ENCODE assay signal across 9 cellular contexts in genomic region chr20:31667315-31668285, GRCh38. TPM values are rescaled to one million over a fixed set of nuclear protein-coding genes. Genes with fewer than 3 reads are reported as not detected.
DNase-seq lines count a peak whose midpoint lies in the region; ATAC-seq, FAIRE-seq and TF ChIP-seq lines count a peak whose summit lies in the region.
"Had no signal": no experiment of that assay in that cellular context is flagged by ENCODE, and none has a peak within 500 bp of the region (broad histone marks: within the 10 kb centered on the region; RNA-seq: fewer than 3 reads in every experiment).

No MANE protein-coding gene starts in this region.

- POLR2A ChIA-PET in A549 (lab: Yijun Ruan, JAX) = interaction anchor here (1.4 kb wide), 1 partner anchor 55 kb away, joined by 3 read pairs; the partner anchor contains the start of gene BCL2L1
- POLR2A ChIA-PET in naive thymus-derived CD4-positive, alpha-beta T cell (lab: Charles Lee) = interaction anchor here (1.4 kb wide), 1 partner anchor 56 kb away, joined by 5 read pairs; no protein-coding TSS in a partner anchor

- no peaks in the 10 kb centered on the region for H3K27me3 Mint-ChIP-seq in naive thymus-derived CD4-positive, alpha-beta T cell

- CTCF ChIA-PET in A549 (lab: Yijun Ruan, JAX) = interaction anchor here (1.3 to 1.8 kb wide), 4 partner anchors 10 to 98 kb away, joined by 3 to 5 read pairs (median 3); partner anchors contain the start of gene BCL2L1
- CTCF ChIA-PET in naive thymus-derived CD4-positive, alpha-beta T cell (lab: Charles Lee) = interaction anchor here (0.7 to 2.4 kb wide), 4 partner anchors 7 to 225 kb away, joined by 3 to 6 read pairs (median 4); no protein-coding TSS in a partner anchor

- TF ChIP-seq EP300 in A549 (IDR thresholded peaks at IDR 0.05) = no peak

- intact Hi-C loops in adrenal gland (cut with DNase I) = loop anchor here in 1 of 2 donors (5.0 kb wide), 1 partner anchor 55 kb away; the partner anchor contains the start of gene BCL2L1
- intact Hi-C loops in naive thymus-derived CD4-positive, alpha-beta T cell (cut with micrococcal nuclease) = loop anchor here in 1 of 2 donors (10.0 kb wide), 1 partner anchor 347 kb away; the partner anchor contains the start of gene CCM2L

- FAIRE-seq in A549 (lab: Jason Lieb, UNC) = no peak
- FAIRE-seq: D721Med had no signal

- TF ChIP-seq RAD21 in A549 (conservative IDR thresholded peaks at IDR 0.05 in 1 of 2, IDR thresholded peaks at IDR 0.05 in 1 of 2) = no peak

- peak overlapping the region; percentile 47 to 92 (median 85) for H3K27ac Mint-ChIP-seq in naive thymus-derived CD4-positive, alpha-beta T cell

- peaks cover 0 to 31% (median 3%) of the 10 kb centered on the region in 5 donors for H3K36me3 Mint-ChIP-seq in naive thymus-derived CD4-positive, alpha-beta T cell

- H3K4me3 Mint-ChIP-seq in naive thymus-derived CD4-positive, alpha-beta T cell = peak overlapping the region in 2 of 10 donors; percentile 34 to 59

- H3K4me2 ChIP-seq in A549 = no peak overlapping the region

- 90% methylated on average over 15 of the region's 15 CpGs for WGBS in A549 (ENCODE audit: missing lambda C conversion rate)
- 78 to 86% (median 80%) methylated on average over 15 of the region's 15 CpGs for WGBS in adrenal gland, 4 donors

- peaks cover 25 to 74% (median 34%) of the 10 kb centered on the region in 7 donors for H3K4me1 Mint-ChIP-seq in naive thymus-derived CD4-positive, alpha-beta T cell

- H3K36me3 ChIP-seq in KOPT-K1 (ENCODE audit: insufficient read depth, low read length) (peaks cover 89% of the 10 kb centered on the region), adrenal gland (replicated peaks in 1 of 2) (peaks cover 0 to 16% of the 10 kb centered on the region in 2 donors)
- H3K36me3 ChIP-seq in naive thymus-derived CD4-positive, alpha-beta T cell (ENCODE audit: control insufficient read depth in 2 of 3, insufficient read depth in 3 of 3, low read length in 3 of 3) = peaks cover 0 to 21% (median 0%) of the 10 kb centered on the region in 3 experiments

- no peaks in the 10 kb centered on the region for H3K27me3 ChIP-seq in adrenal gland
- no peaks in the 10 kb centered on the region for H3K27me3 ChIP-seq in naive thymus-derived CD4-positive, alpha-beta T cell (ENCODE audit: control insufficient read depth in 2 of 2, insufficient read depth in 2 of 2, low read length in 2 of 2)

- in situ Hi-C loops in G401 (cut with HindIII; ENCODE audit: low sequenced_read_pairs) = no loop called here

- no peak for TF ChIP-seq CTCF in A549 (IDR thresholded peaks at IDR 0.05)
- TF ChIP-seq CTCF in adrenal gland (IDR thresholded peaks at IDR 0.05) = no peak

- H3K4me1 ChIP-seq in A549 (peaks cover 90% of the 10 kb centered on the region), adrenal gland (replicated peaks in 1 of 2) (peaks cover 48 to 76% of the 10 kb centered on the region in 2 donors)
- peaks cover 0 to 24% of the 10 kb centered on the region in 2 donors for H3K4me1 ChIP-seq in naive thymus-derived CD4-positive, alpha-beta T cell (ENCODE audit: control insufficient read depth in 2 of 2, insufficient read depth in 2 of 2, low read length in 2 of 2)

- peak overlapping the region; percentile 6 to 84; a peak in 4 of 6 replicates for H3K27ac ChIP-seq in A549
- H3K27ac ChIP-seq in KOPT-K1 (ENCODE audit: low read depth, low read length, poor library complexity, severe bottlenecking) = peak overlapping the region; percentile 57
- H3K27ac ChIP-seq in adrenal gland = peak overlapping the region; percentile 57 to 85 (median 59)
- H3K27ac ChIP-seq in naive thymus-derived CD4-positive, alpha-beta T cell (ENCODE audit: low read depth, low read length) = peak overlapping the region; percentile 49

- DNase-seq in A549 (ENCODE audit: low read depth in 1 of 2, low spot score in 1 of 2) (no peak), adrenal gland (peak in 1 of 7 donors; percentile 38), G401 (ENCODE audit: low spot score) (no peak), NAMALWA (ENCODE audit: low spot score) (no peak), mucosa of gallbladder (ENCODE audit: low spot score) (no peak), HuH-7.5 (ENCODE audit: low spot score) (no peak)
- DNase-seq in naive thymus-derived CD4-positive, alpha-beta T cell = peak in 1 of 9 donors; percentile 17

- TF ChIP-seq POLR2A in A549 (IDR thresholded peaks at IDR 0.05; ENCODE audit: low read length) (no peak), adrenal gland (IDR thresholded peaks at IDR 0.05) (no peak)

- no peak overlapping the region for H3K4me3 ChIP-seq in A549
- no peak overlapping the region for H3K4me3 ChIP-seq in adrenal gland
- H3K4me3 ChIP-seq in naive thymus-derived CD4-positive, alpha-beta T cell (ENCODE audit: low read length) = no peak overlapping the region

- no peaks in the 10 kb centered on the region for H3K9me3 ChIP-seq in A549
- H3K9me3 ChIP-seq in KOPT-K1 (ENCODE audit: insufficient read depth, low read length, poor library complexity, severe bottlenecking) = no peaks in the 10 kb centered on the region
- no peaks in the 10 kb centered on the region for H3K9me3 ChIP-seq in adrenal gland (replicated peaks in 1 of 3)
- no peaks in the 10 kb centered on the region for H3K9me3 ChIP-seq in naive thymus-derived CD4-positive, alpha-beta T cell (ENCODE audit: control insufficient read depth in 2 of 3, low read length in 3 of 3)

- H3K9me3 Mint-ChIP-seq in naive thymus-derived CD4-positive, alpha-beta T cell = no peaks in the 10 kb centered on the region

- no peak for ATAC-seq in A549
- ATAC-seq in naive thymus-derived CD4-positive, alpha-beta T cell = peak; percentile 58

TF ChIP-seq in A549, 52 proteins besides CTCF, POLR2A, EP300 and RAD21:
- TF ChIP-seq JUN (IDR thresholded peaks at IDR 0.05) (no peak), CEBPB (IDR thresholded peaks at IDR 0.05) (no peak), NPAS2 (CRISPR knock-in tag; IDR thresholded peaks at IDR 0.05; ENCODE audit: borderline replicate concordance) (no peak), FOSB (CRISPR knock-in tag; IDR thresholded peaks at IDR 0.05) (no peak), ZFP36 (IDR thresholded peaks at IDR 0.05; ENCODE audit: borderline replicate concordance, partially characterized antibody) (no peak), MAZ (IDR thresholded peaks at IDR 0.05; ENCODE audit: borderline replicate concordance, low read depth, low read length) (no peak), PHF8 (IDR thresholded peaks at IDR 0.05; ENCODE audit: borderline replicate concordance, low read depth) (no peak), NFE2L2 (conservative IDR thresholded peaks at IDR 0.05; ENCODE audit: low read length) (no peak)

RNA-seq across cellular contexts. Expression of gene COX4I2, which starts 29.9 kb away (rescaled TPM):
- polyA plus RNA-seq in A549 (2011; rRNA removed) (not detected in 2 replicates), A549 (2017; fragmentation: RNase III; extraction: RNeasy Plus Mini Kit Qiagen cat#74134 plus additional on column Dnase treatment) (not detected in 3 replicates), adrenal gland (10 to 100 TPM in 1 of 3 donors, 1 to 10 TPM in 1, under 1 TPM in 1; 0.26 to 12.9 (median 2.8) TPM)
- not detected in 2 replicates for polyA plus RNA-seq in A549 (2012; cell fraction: cytosol; rRNA removed)
- not detected in 2 replicates for polyA plus RNA-seq in A549 (2012; cell fraction: nucleus; rRNA removed)
- polyA minus RNA-seq in A549 (2011; rRNA and poly(A)+ RNA removed) = not detected in 2 replicates
- total RNA-seq in adrenal gland (not detected), mucosa of gallbladder (3.8 TPM)
- not detected for total RNA-seq in naive thymus-derived CD4-positive, alpha-beta T cell
- polyA plus RNA-seq in naive thymus-derived CD4-positive, alpha-beta T cell = not detected
- total RNA-seq in G401 (2014; rRNA removed; shearing (Covaris generic)) = not detected in 2 replicates

RNA-seq across cellular contexts. Expression of gene BCL2L1, which starts 55.1 kb away (rescaled TPM):
- polyA plus RNA-seq in A549 (2011; rRNA removed) = 159 and 178 TPM in 2 replicates
- 100 and 118 TPM in 2 replicates for polyA plus RNA-seq in A549 (2012; cell fraction: cytosol; rRNA removed)
- 93.5 and 108 TPM in 2 replicates for polyA plus RNA-seq in A549 (2012; cell fraction: nucleus; rRNA removed)
- 143 to 157 TPM (median 154 TPM) in 3 replicates for polyA plus RNA-seq in A549 (2017; fragmentation: RNase III; extraction: RNeasy Plus Mini Kit Qiagen cat#74134 plus additional on column Dnase treatment)
- polyA minus RNA-seq in A549 (2011; rRNA and poly(A)+ RNA removed) = 116 and 122 TPM in 2 replicates
- total RNA-seq in adrenal gland = 100 to 1,000 TPM in 2 of 8 donors, 10 to 100 TPM in 6; 53.8 to 143 (median 84.6) TPM
- 10 to 100 TPM; 40.2 to 67.9 (median 40.8) TPM for polyA plus RNA-seq in adrenal gland
- total RNA-seq in naive thymus-derived CD4-positive, alpha-beta T cell = 100 to 1,000 TPM in 1 of 5 experiments, 10 to 100 TPM in 4; 15.0 to 111 (median 19.4) TPM
- 10 to 100 TPM; 11.5 to 12.7 TPM for polyA plus RNA-seq in naive thymus-derived CD4-positive, alpha-beta T cell
- total RNA-seq in G401 (2014; rRNA removed; shearing (Covaris generic)) = 104 and 109 TPM in 2 replicates
- total RNA-seq in mucosa of gallbladder = 191 TPM
